ENCODE assay signal across 22 cellular contexts in the genomic region with DNA sequence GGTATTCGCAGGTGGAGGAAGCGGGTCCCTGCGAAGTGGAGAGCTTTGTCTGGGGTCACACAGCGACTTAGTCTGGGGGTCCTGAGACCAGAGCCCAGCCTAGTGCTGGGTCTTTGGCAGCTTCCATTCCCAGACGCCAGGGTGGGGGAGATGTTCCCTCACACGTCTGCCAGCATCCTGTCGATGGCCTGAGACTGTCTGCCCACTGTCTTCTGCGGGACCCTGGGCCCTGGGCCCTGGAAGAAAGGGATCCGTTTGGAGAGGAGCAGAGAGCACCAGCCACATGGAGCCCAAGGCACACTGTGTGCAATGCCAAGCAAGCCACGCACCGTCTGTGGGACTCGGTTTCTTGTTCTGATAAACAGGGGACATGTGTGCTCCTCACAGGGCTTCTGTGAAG.
A peak's percentile ranks its signal among the peaks of the same experiment; 100 is the strongest.
DNase-seq lines count a peak whose midpoint lies in the region; TF ChIP-seq lines count a peak whose summit lies in the region.
"Had no signal": no experiment of that assay in that cellular context is flagged by ENCODE, and none has a peak within 500 bp of the region (broad histone marks: within the 10 kb centered on the region; RNA-seq: fewer than 3 reads in every experiment).

No MANE protein-coding gene starts in this region.

- no peak for TF ChIP-seq POLR2A in prostate gland (IDR thresholded peaks at IDR 0.05)

- intact Hi-C loops in posterior vena cava (cut with DNase I) (no loop called here), A673 (cut with micrococcal nuclease; ENCODE audit: unreplicated experiment) (no loop called here), prostate gland (cut with DNase I) (no loop called here)

- H3K9me3 ChIP-seq in BLaER1 treated with 17β-estradiol and CSF1 and Interleukin-3, amounts not matched to agents 10 nM and 100 nM (replicated peaks in 1 of 11): peaks cover 28 to 33% (median 32%) of the 10 kb centered on the region in 11 experiments
- peaks cover 4% of the 10 kb centered on the region for H3K9me3 ChIP-seq in A673 (ENCODE audit: low read depth, low read length, poor library complexity, severe bottlenecking)
- H3K9me3 ChIP-seq in prostate gland: no peaks in the 10 kb centered on the region

- no TSS peak for BruUV-seq in A673 (replicated peaks; lab: Mats Ljungman, UMichigan)

- peaks cover 0 to 11% (median 0%) of the 10 kb centered on the region in 11 experiments; a peak in 3 of 22 replicates for H3K27me3 ChIP-seq in BLaER1 treated with 17β-estradiol and CSF1 and Interleukin-3, amounts not matched to agents 10 nM and 100 nM
- H3K27me3 ChIP-seq in A673 (replicated peaks; ENCODE audit: insufficient read depth, low read depth, low read length, poor library complexity) (peaks cover 29% of the 10 kb centered on the region), prostate gland (replicated peaks; ENCODE audit: insufficient read depth) (no peaks in the 10 kb centered on the region)

- no peaks in the 10 kb centered on the region for H3K36me3 ChIP-seq in BLaER1 treated with 17β-estradiol and CSF1 and Interleukin-3, amounts not matched to agents 10 nM and 100 nM
- H3K36me3 ChIP-seq in A673 (ENCODE audit: insufficient read depth, low read length, poor library complexity, severe bottlenecking) (no peaks in the 10 kb centered on the region), prostate gland (no peaks in the 10 kb centered on the region)

- peak overlapping the region in 7 of 11 experiments; percentile 8 to 94 (median 86); a peak in 9 of 22 replicates for H3K4me2 ChIP-seq in BLaER1 treated with 17β-estradiol and CSF1 and Interleukin-3, amounts not matched to agents 10 nM and 100 nM
- H3K4me2 ChIP-seq: KMS-11, SK-N-SH had no signal

- no peak overlapping the region for H3K27ac ChIP-seq in BLaER1 treated with 17β-estradiol and CSF1 and Interleukin-3, amounts not matched to agents 10 nM and 100 nM
- no peak overlapping the region for H3K27ac ChIP-seq in coronary artery
- H3K27ac ChIP-seq in A673 (ENCODE audit: low read depth, low read length, poor library complexity, severe bottlenecking): no peak overlapping the region
- H3K27ac ChIP-seq in prostate gland: no peak overlapping the region
- H3K27ac ChIP-seq: C4-2B, HL-60, KMS-11 had no signal

- H3K9ac ChIP-seq in BLaER1 treated with 17β-estradiol and CSF1 and Interleukin-3, amounts not matched to agents 10 nM and 100 nM: no peak overlapping the region
- H3K9ac ChIP-seq: KMS-11, SK-N-SH had no signal

- CTCF ChIA-PET in A673 (lab: Charles Lee): no interaction called here

- no peak for TF ChIP-seq CTCF in coronary artery (IDR thresholded peaks at IDR 0.05)
- TF ChIP-seq CTCF in A673 (conservative IDR thresholded peaks at IDR 0.05; ENCODE audit: low read depth, low read length): no peak
- TF ChIP-seq CTCF in prostate gland (IDR thresholded peaks at IDR 0.05): no peak

- H4K20me1 ChIP-seq in BLaER1 treated with 17β-estradiol and CSF1 and Interleukin-3, amounts not matched to agents 10 nM and 100 nM: no peaks in the 10 kb centered on the region

- H3K4me1 ChIP-seq in BLaER1 treated with 17β-estradiol and CSF1 and Interleukin-3, amounts not matched to agents 10 nM and 100 nM: peaks cover 25 to 58% (median 56%) of the 10 kb centered on the region in 10 experiments
- H3K4me1 ChIP-seq in A673 (ENCODE audit: insufficient read depth, low read length, poor library complexity, severe bottlenecking) (peaks cover 3% of the 10 kb centered on the region), prostate gland (replicated peaks) (no peaks in the 10 kb centered on the region)

- H3K4me3 ChIP-seq in BLaER1 treated with 17β-estradiol and CSF1 and Interleukin-3, amounts not matched to agents 10 nM and 100 nM: no peak overlapping the region
- no peak overlapping the region for H3K4me3 ChIP-seq in coronary artery
- no peak overlapping the region for H3K4me3 ChIP-seq in A673 (ENCODE audit: low read depth, low read length, poor library complexity, severe bottlenecking)
- H3K4me3 ChIP-seq in prostate gland: no peak overlapping the region

- DNase-seq in activated CD8-positive, alpha-beta memory T cell treated with anti-CD3 and anti-CD28 coated beads for 24 hours: peak; percentile 30
- DNase-seq in activated CD8-positive, alpha-beta memory T cell treated with anti-CD3 and anti-CD28 coated beads, Interleukin-2, amount 50 U/mL, for 4 hours: no peak
- peak; percentile 54 for DNase-seq in coronary artery (ENCODE audit: low spot score)
- DNase-seq in posterior vena cava (ENCODE audit: low spot score): peak; percentile 60
- no peak for DNase-seq in A673 (ENCODE audit: low spot score)
- DNase-seq in prostate gland (ENCODE audit: low spot score): no peak
- DNase-seq in NCI-H1930 (lab: John Stamatoyannopoulos, UW): no peak
- DNase-seq: AML-193, Calu3, DMS79 treated with DMSO at 0.1 percent for 48 hours, GF-D8, MM.1S, NCI-H2081, NCI-H2171, NCI-H226, NCI-H69, RPMI8226, SK-N-SH had no signal

- POLR2A ChIA-PET in A673 (lab: Charles Lee; ENCODE audit: low non-redundant PET): no interaction called here

- 83% methylated on average over 12 of the region's 12 CpGs for WGBS in prostate gland

Comparison
In these comparisons a context has a peak if more than half of its experiments do, and no peak if none do; other contexts are left out.
1. DNase-seq: peak in activated CD8-positive, alpha-beta memory T cell treated with anti-CD3 and anti-CD28 coated beads for 24 hours (single experiment), coronary artery (single experiment) and posterior vena cava (single experiment); none in activated CD8-positive, alpha-beta memory T cell treated with anti-CD3 and anti-CD28 coated beads, Interleukin-2, amount 50 U/mL, for 4 hours (single experiment), A673 (single experiment), prostate gland (single experiment) and NCI-H1930 (0 of 2).